In the genomic region with DNA sequence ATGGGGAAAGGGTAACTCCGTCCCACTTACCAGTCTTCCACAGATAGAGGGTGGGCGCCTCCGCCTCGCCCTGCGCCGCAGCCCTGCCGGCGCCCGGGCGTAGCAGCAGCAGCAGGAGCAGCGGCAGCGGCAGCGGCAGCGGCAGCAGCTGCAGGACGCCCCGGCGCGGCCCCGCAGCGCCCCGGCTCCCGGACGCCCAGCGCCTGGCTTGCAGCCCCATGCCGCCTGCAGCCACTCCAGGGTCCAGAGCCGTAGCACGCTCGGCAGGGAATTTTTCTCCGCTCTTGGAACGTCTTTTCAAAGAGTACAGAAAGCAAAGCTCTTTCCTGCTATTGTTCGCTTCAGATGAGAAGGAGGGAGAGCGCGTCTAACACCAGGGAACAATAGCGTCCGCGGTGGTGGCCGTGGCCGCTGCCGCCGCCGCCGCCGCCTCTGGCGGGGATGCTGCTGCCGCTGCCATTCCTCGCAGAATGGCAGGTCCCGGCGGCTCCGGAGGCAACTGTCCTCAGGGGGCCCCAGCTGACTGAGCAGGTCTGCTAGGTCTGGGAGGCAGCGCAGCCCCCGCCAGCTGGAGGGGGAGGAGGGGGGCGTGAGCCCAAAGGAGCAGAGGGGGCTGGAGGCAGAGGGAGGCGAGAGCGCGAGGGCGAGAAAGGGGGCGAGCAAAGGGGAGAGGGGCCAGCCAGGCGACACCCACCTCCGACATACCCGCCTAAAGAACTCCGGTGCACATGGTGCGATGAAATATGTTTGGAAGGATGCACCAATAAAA, we compare ENCODE assay signal across 7 cellular contexts. TPM values are rescaled to one million over a fixed set of nuclear protein-coding genes. Genes with fewer than 3 reads are reported as not detected.
A peak's percentile ranks its signal among the peaks of the same experiment; 100 is the strongest.
DNase-seq lines count a peak whose midpoint lies in the region; ATAC-seq and TF ChIP-seq lines count a peak whose summit lies in the region.

THSD7A (minus strand) TSS at position 472 of the 769 bp plus-strand sequence; CDS start at position 220, 252 bp downstream.

- H3K4me2 ChIP-seq in trophoblast cell (ENCODE audit: low read length): peak within 1 kb of the TSS; percentile 96

- H3K4me3 ChIP-seq in adrenal gland (peak within 1 kb of the TSS in 3 of 4 donors; percentile 5 to 78 (median 27)), left ventricle myocardium inferior (peak within 1 kb of the TSS; percentile 72), trophoblast cell (ENCODE audit: low read depth, low read length) (peak within 1 kb of the TSS; percentile 58)

- H3K27me3 ChIP-seq in adrenal gland: no peaks in the 10 kb centered on the region
- peaks cover 7% of the 10 kb centered on the region for H3K27me3 ChIP-seq in left ventricle myocardium inferior (ENCODE audit: low read depth)
- H3K27me3 ChIP-seq in trophoblast cell (ENCODE audit: insufficient read depth, low read length): no peaks in the 10 kb centered on the region

- H3K4me1 ChIP-seq in adrenal gland (replicated peaks in 1 of 2): no peaks in the 10 kb centered on the region
- peaks cover 27% of the 10 kb centered on the region for H3K4me1 ChIP-seq in left ventricle myocardium inferior
- H3K4me1 ChIP-seq in trophoblast cell (ENCODE audit: control insufficient read depth in 1 of 2, insufficient read depth in 2 of 2, low read length in 2 of 2): peaks cover 3 to 6% of the 10 kb centered on the region in 2 experiments

- intact Hi-C loops in adrenal gland (cut with DNase I): no loop called here
- intact Hi-C loops in left ventricle myocardium inferior (cut with micrococcal nuclease): loop anchor here (10.0 kb wide), 2 partner anchors 367 to 493 kb away; no protein-coding TSS in a partner anchor

- no peak within 1 kb of the TSS for H3K4ac ChIP-seq in trophoblast cell (ENCODE audit: low read depth, low read length)

- H2BK120ac ChIP-seq in trophoblast cell (ENCODE audit: insufficient read depth, low read length, poor library complexity): no peak within 1 kb of the TSS

- peak within 1 kb of the TSS; percentile 48 for H4K12ac ChIP-seq in trophoblast cell (ENCODE audit: low read depth, low read length)

- peak within 1 kb of the TSS; percentile 25 for H4K91ac ChIP-seq in trophoblast cell (ENCODE audit: low read depth, low read length)

- peak in 1 of 2 donors; percentile 11 for TF ChIP-seq POLR2A in adrenal gland (IDR thresholded peaks at IDR 0.05)

- WGBS in adrenal gland, 4 donors: 1 to 2% (median 1%) methylated on average over 17 to 62 of the region's 62 CpGs
- no CpG with 5 or more reads among the region's 62 CpGs for WGBS in trophoblast cell (ENCODE audit: extremely low coverage, insufficient coverage, insufficient read length)

- no peak within 1 kb of the TSS for H2BK5ac ChIP-seq in trophoblast cell (ENCODE audit: low read depth, low read length, poor library complexity)

- ATAC-seq in HG02642 (IDR thresholded peaks at IDR 0.05; ENCODE audit: poor library complexity, unreplicated experiment): peak; percentile 76

- H2AK5ac ChIP-seq in trophoblast cell (ENCODE audit: low read length): no peak within 1 kb of the TSS

- H3K79me1 ChIP-seq in trophoblast cell (ENCODE audit: low read length): peaks cover 9% of the 10 kb centered on the region

- no peaks in the 10 kb centered on the region for H3K79me2 ChIP-seq in trophoblast cell (ENCODE audit: control insufficient read depth, insufficient read depth, low read length, poor library complexity)

- TF ChIP-seq CTCF in adrenal gland (IDR thresholded peaks at IDR 0.05) (peak in 2 of 6 experiments; percentile 11 to 37), left ventricle myocardium inferior (IDR thresholded peaks at IDR 0.05; ENCODE audit: borderline replicate concordance) (no peak)

- H3K9me3 ChIP-seq in adrenal gland (replicated peaks in 1 of 3) (no peaks in the 10 kb centered on the region), left ventricle myocardium inferior (replicated peaks) (peaks cover 9% of the 10 kb centered on the region), trophoblast cell (ENCODE audit: insufficient read depth, low read depth, low read length) (no peaks in the 10 kb centered on the region)

- DNase-seq in GM03348 (ENCODE audit: low spot score) (peak; percentile 80), NCI-H2227 (lab: John Stamatoyannopoulos, UW; ENCODE audit: unreplicated experiment) (peak; percentile 75), adrenal gland (peak; percentile 37 to 63 (median 48)), left ventricle myocardium inferior (peak; percentile 42), trophoblast cell (peak; percentile 43 to 67), cerebellar nuclear complex (lab: John Stamatoyannopoulos, UW) (no peak)

- H2AFZ ChIP-seq in trophoblast cell (ENCODE audit: insufficient read depth, low read length, poor library complexity): peak within 1 kb of the TSS; percentile 81

- no peaks in the 10 kb centered on the region for H3K36me3 ChIP-seq in adrenal gland (replicated peaks in 1 of 2)
- no peaks in the 10 kb centered on the region for H3K36me3 ChIP-seq in left ventricle myocardium inferior
- H3K36me3 ChIP-seq in trophoblast cell (ENCODE audit: control insufficient read depth in 1 of 2, insufficient read depth in 2 of 2, low read length in 2 of 2): no peaks in the 10 kb centered on the region

- no peak within 1 kb of the TSS for H3K23ac ChIP-seq in trophoblast cell (ENCODE audit: low read length)

- H2BK12ac ChIP-seq in trophoblast cell (ENCODE audit: low read length): no peak within 1 kb of the TSS

- peak within 1 kb of the TSS; percentile 56 for H3K18ac ChIP-seq in trophoblast cell (ENCODE audit: low read length)

- H3K14ac ChIP-seq in trophoblast cell (ENCODE audit: low read length): peak within 1 kb of the TSS; percentile 75

- H3K9ac ChIP-seq in trophoblast cell (ENCODE audit: low read length): peak within 1 kb of the TSS; percentile 33

- H4K8ac ChIP-seq in trophoblast cell (ENCODE audit: low read depth, low read length): peak within 1 kb of the TSS; percentile 57

- H3K27ac ChIP-seq in adrenal gland (peak within 1 kb of the TSS in 4 of 5 donors; percentile 21 to 69 (median 62)), left ventricle myocardium inferior (replicated peaks) (peak within 1 kb of the TSS; percentile 76), trophoblast cell (ENCODE audit: low read depth, low read length) (no peak within 1 kb of the TSS)

RNA-seq across cellular contexts. Expression of gene THSD7A, which starts in this region (rescaled TPM):
- total RNA-seq in adrenal gland: 1 to 10 TPM; 1.7 to 6.8 (median 5.8) TPM
- polyA plus RNA-seq in adrenal gland: 1 to 10 TPM in 1 of 3 donors, under 1 TPM in 2; 0.74 to 1.2 (median 0.97) TPM
- 1.6 TPM for total RNA-seq in left ventricle myocardium inferior
- 4.1 and 4.3 TPM in 2 replicates for polyA plus RNA-seq in trophoblast cell (2013)

Comparison
In these comparisons a context has a peak if more than half of its experiments do, and no peak if none do; other contexts are left out.
1. DNase-seq: peak in GM03348 (single experiment), NCI-H2227 (single experiment), adrenal gland (7 of 7), left ventricle myocardium inferior (single experiment) and trophoblast cell (2 of 2); none in cerebellar nuclear complex (0 of 2).
2. Peak in every context shown above with its lines, with median percentiles within 50 percentile points of each other: H3K4me3 ChIP-seq.